Comparison of ENCODE assay signal across 9 cellular contexts in the genomic region with DNA sequence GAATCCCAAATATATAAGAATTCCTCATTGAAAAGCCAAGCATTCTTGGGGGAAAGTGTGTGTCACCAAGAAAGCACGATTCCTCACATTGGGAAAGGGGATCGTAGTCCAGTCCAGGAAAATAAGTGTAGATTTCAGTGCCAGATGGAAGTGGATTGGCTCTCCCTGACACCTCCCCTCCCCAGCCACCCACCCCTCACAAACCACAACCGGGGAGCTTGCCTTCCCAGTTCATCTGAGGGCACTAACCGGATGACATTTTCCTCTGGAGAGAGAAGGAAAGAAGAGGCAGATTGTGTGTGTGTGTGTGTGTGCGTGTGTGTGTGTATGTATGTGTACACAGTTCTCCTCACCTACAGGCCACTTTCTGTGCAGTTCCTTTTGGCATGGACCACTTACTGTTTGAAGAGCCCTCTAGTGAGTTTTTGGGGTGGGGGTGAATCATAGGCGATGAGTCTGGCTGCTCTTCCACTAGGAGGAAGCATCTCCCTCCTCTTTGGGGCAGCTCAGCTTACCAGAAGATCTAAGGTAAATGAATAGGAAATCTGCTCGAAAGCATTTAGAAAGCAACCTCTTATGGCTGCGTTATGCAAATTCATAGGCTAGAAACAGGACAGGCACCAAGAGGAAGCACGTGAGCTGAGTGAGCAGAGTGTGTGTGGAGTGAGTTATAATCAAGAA. TPM values are rescaled to one million over a fixed set of nuclear protein-coding genes. Genes with fewer than 3 reads are reported as not detected.
DNase-seq lines count a peak whose midpoint lies in the region; ATAC-seq lines count a peak whose summit lies in the region.
"Had no signal": no experiment of that assay in that cellular context is flagged by ENCODE, and none has a peak within 500 bp of the region (broad histone marks: within the 10 kb centered on the region; RNA-seq: fewer than 3 reads in every experiment).

No MANE protein-coding gene starts in this region.

- DNase-seq in SK-N-MC (ENCODE audit: low read depth, low spot score) (peak; percentile 42), iPS-NIHi11 (ENCODE audit: low spot score) (no peak), NCI-H2171 treated with DMSO at 0.1 percent for 48 hours (lab: John Stamatoyannopoulos, UW) (no peak)
- no peak for DNase-seq in stimulated activated CD4-positive, alpha-beta T cell treated with anti-CD3 and anti-CD28 coated beads, Interleukin-2, amount 100 ng/mL, for 48 hours
- DNase-seq in activated T-helper 2 cell treated with anti-CD3 and anti-CD28 coated beads, Interferon-gamma antibody, Interleukin-2, Interleukin-4, amounts not matched to agents 10 μg/mL and 5 μg/mL and 100 μg/mL, durations not matched to agents 14 hours and 24 hours and 36 hours (ENCODE audit: low spot score) = no peak

- H3K36me3 ChIP-seq in SK-N-MC (ENCODE audit: insufficient read depth, low read length) (peaks cover 31% of the 10 kb centered on the region), mesodermal cell (ENCODE audit: control insufficient read depth, insufficient read depth, low read length) (peaks cover 32% of the 10 kb centered on the region)

- H3K27ac Mint-ChIP-seq in activated T-helper 2 cell treated with anti-CD3 and anti-CD28 coated beads, Interferon-gamma antibody, Interleukin-2, Interleukin-4, amounts not matched to agents 10 μg/mL and 5 μg/mL and 100 μg/mL, durations not matched to agents 14 hours and 24 hours and 36 hours = no peak overlapping the region

- H3K27ac ChIP-seq in SK-N-MC (peak overlapping the region; percentile 80), mesodermal cell (ENCODE audit: low read depth, low read length, severe bottlenecking) (peak overlapping the region; percentile 42)

- H3K4me1 ChIP-seq in mesodermal cell (ENCODE audit: control insufficient read depth, insufficient read depth, low read length, poor library complexity, severe bottlenecking) = peaks cover 11% of the 10 kb centered on the region

- peaks cover 3% of the 10 kb centered on the region for H3K27me3 Mint-ChIP-seq in activated T-helper 2 cell treated with anti-CD3 and anti-CD28 coated beads, Interferon-gamma antibody, Interleukin-2, Interleukin-4, amounts not matched to agents 10 μg/mL and 5 μg/mL and 100 μg/mL, durations not matched to agents 14 hours and 24 hours and 36 hours (ENCODE audit: low read depth)

- H3K4me3 ChIP-seq in SK-N-MC (peak overlapping the region; percentile 55), mesodermal cell (ENCODE audit: extremely low read depth, insufficient read depth, low read length, poor library complexity, severe bottlenecking) (no peak overlapping the region)

- intact Hi-C loops in activated T-helper 2 cell treated with anti-CD3 and anti-CD28 coated beads, Interferon-gamma antibody, Interleukin-2, Interleukin-4, amounts not matched to agents 10 μg/mL and 5 μg/mL and 100 μg/mL, durations not matched to agents 14 hours and 24 hours and 36 hours (cut with micrococcal nuclease) = no loop called here

- no peaks in the 10 kb centered on the region for H3K4me1 Mint-ChIP-seq in activated T-helper 2 cell treated with anti-CD3 and anti-CD28 coated beads, Interferon-gamma antibody, Interleukin-2, Interleukin-4, amounts not matched to agents 10 μg/mL and 5 μg/mL and 100 μg/mL, durations not matched to agents 14 hours and 24 hours and 36 hours (ENCODE audit: low read depth)

- ATAC-seq in GM18873 (IDR thresholded peaks at IDR 0.05; ENCODE audit: low FRiP score, unreplicated experiment) (peak; percentile 75), HG02870 (IDR thresholded peaks at IDR 0.05; ENCODE audit: unreplicated experiment) (peak; percentile 90)
- ATAC-seq: Panc1 had no signal

- H3K9me3 ChIP-seq in SK-N-MC (ENCODE audit: low read depth, low read length) = no peaks in the 10 kb centered on the region
- H3K9me3 ChIP-seq in mesodermal cell (ENCODE audit: control insufficient read depth, low read length) = no peaks in the 10 kb centered on the region

- no peaks in the 10 kb centered on the region for H3K9me3 Mint-ChIP-seq in activated T-helper 2 cell treated with anti-CD3 and anti-CD28 coated beads, Interferon-gamma antibody, Interleukin-2, Interleukin-4, amounts not matched to agents 10 μg/mL and 5 μg/mL and 100 μg/mL, durations not matched to agents 14 hours and 24 hours and 36 hours

- no peak overlapping the region for H3K4me3 Mint-ChIP-seq in activated T-helper 2 cell treated with anti-CD3 and anti-CD28 coated beads, Interferon-gamma antibody, Interleukin-2, Interleukin-4, amounts not matched to agents 10 μg/mL and 5 μg/mL and 100 μg/mL, durations not matched to agents 14 hours and 24 hours and 36 hours (ENCODE audit: low read depth)

- H3K36me3 Mint-ChIP-seq in activated T-helper 2 cell treated with anti-CD3 and anti-CD28 coated beads, Interferon-gamma antibody, Interleukin-2, Interleukin-4, amounts not matched to agents 10 μg/mL and 5 μg/mL and 100 μg/mL, durations not matched to agents 14 hours and 24 hours and 36 hours (ENCODE audit: low read depth) = no peaks in the 10 kb centered on the region

- WGBS in mesodermal cell (ENCODE audit: insufficient coverage in 2 of 2), 2 experiments = 59 to 61% methylated on average over 2 of the region's 9 CpGs

- H3K9ac ChIP-seq in SK-N-MC (ENCODE audit: insufficient read length) = peak overlapping the region; percentile 5

RNA-seq across cellular contexts. Expression of gene DAAM2, which starts 20.8 kb away (rescaled TPM):
- 23.2 TPM for polyA plus RNA-seq in mesodermal cell (2013, experiment 1 of 2)
- polyA plus RNA-seq in mesodermal cell (2013, experiment 2 of 2) = 19.4 TPM
- not detected in 2 replicates for total RNA-seq in activated T-helper 2 cell treated with anti-CD3 and anti-CD28 coated beads, Interferon-gamma antibody, Interleukin-2, Interleukin-4, amounts not matched to agents 10 μg/mL and 5 μg/mL and 100 μg/mL, durations not matched to agents 14 hours and 24 hours and 36 hours
